Comparison of ENCODE assay signal across 8 cellular contexts in genomic region chrX:39681885-39682284, GRCh38.
"Had no signal": no experiment of that assay in that cellular context is flagged by ENCODE, and none has a peak within 500 bp of the region (broad histone marks: within the 10 kb centered on the region; RNA-seq: fewer than 3 reads in every experiment).

No MANE protein-coding gene starts in this region.

- H3K4me3 ChIP-seq: GM23338 had no signal

- H2AFZ ChIP-seq: GM23338 had no signal

- DNase-seq: H9, HCEC 1CT, IMR-90, KBM-7 had no signal

- FAIRE-seq: H1, H54 had no signal

- H3K4me2 ChIP-seq: GM23338 had no signal

- H3K27ac ChIP-seq: HL-60 had no signal
